Comparison of ENCODE assay signal across 21 cellular contexts in the genomic region with DNA sequence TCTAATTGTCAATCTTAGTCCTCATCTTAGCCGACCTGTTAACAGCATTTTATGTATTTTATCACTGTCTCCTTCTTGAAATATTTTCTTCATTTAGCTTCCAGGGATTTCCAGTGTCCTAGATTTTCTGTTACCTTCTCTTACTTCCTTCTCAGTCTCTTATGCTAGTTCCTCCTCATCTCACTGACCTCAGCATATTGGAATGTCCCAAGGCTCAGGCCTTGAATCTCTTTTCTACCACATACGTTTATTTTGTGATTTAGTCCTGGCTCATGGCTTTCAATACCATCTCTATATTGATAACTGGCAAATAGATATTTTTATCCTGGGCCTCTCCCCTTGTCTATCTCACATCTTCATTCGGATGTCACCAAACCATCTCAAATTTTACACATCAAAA.
A peak's percentile ranks its signal among the peaks of the same experiment; 100 is the strongest.
DNase-seq lines count a peak whose midpoint lies in the region; ATAC-seq, FAIRE-seq and TF ChIP-seq lines count a peak whose summit lies in the region.
"Had no signal": no experiment of that assay in that cellular context is flagged by ENCODE, and none has a peak within 500 bp of the region (broad histone marks: within the 10 kb centered on the region; RNA-seq: fewer than 3 reads in every experiment).

No MANE protein-coding gene starts in this region.

- no peak for TF ChIP-seq POLR2A in H54 (IDR thresholded peaks at IDR 0.05; ENCODE audit: low read depth, low read length)

- no peak for ATAC-seq in HG03469 (IDR thresholded peaks at IDR 0.05; ENCODE audit: unreplicated experiment)
- ATAC-seq: activated CD8-positive, alpha-beta T cell treated with anti-CD3 and anti-CD28 coated beads for 36 hours had no signal

- no peak for TF ChIP-seq CTCF in fibroblast of villous mesenchyme (IDR thresholded peaks at IDR 0.05; ENCODE audit: insufficient read depth, low read depth, low read length)

- DNase-seq in H54 (ENCODE audit: insufficient read length, low spot score) (no peak), amniotic stem cell (lab: John Stamatoyannopoulos, UW) (peak; percentile 8), fibroblast of villous mesenchyme (ENCODE audit: low read depth) (peak; percentile 22), non-pigmented ciliary epithelial cell (ENCODE audit: low read depth) (peak; percentile 24), NCI-H2227 treated with DMSO at 0.1 percent for 48 hours (lab: John Stamatoyannopoulos, UW) (no peak), SHP77 treated with DMSO at 0.1 percent for 48 hours (lab: John Stamatoyannopoulos, UW) (no peak)
- DNase-seq in activated T-cell treated with anti-CD3 and anti-CD28 coated beads, Interleukin-2, amount 50 U/mL, for 48 hours = no peak
- DNase-seq: activated CD8-positive, alpha-beta T cell treated with anti-CD3 and anti-CD28 coated beads for 36 hours; C1 segment of cervical spinal cord; DMS53; hippocampal formation; NCI-H1092 treated with DMSO at 0.1 percent for 48 hours; NCI-H2171; pancreas; SW 1271; trophoblast cell; WERI-Rb-1 had no signal

- H3K4me3 ChIP-seq in fibroblast of villous mesenchyme (ENCODE audit: low read depth, low read length) = no peak overlapping the region
- H3K4me3 ChIP-seq: pancreas, skin epidermis had no signal

- FAIRE-seq in H54 (lab: Jason Lieb, UNC) = peak; percentile 27
- FAIRE-seq: colon, endothelial cell of umbilical vein, pancreas had no signal

Comparison
In these comparisons a context has a peak if more than half of its experiments do, and no peak if none do; other contexts are left out.
1. DNase-seq: peak in amniotic stem cell (single experiment), fibroblast of villous mesenchyme (single experiment) and non-pigmented ciliary epithelial cell (single experiment); none in H54 (single experiment), NCI-H2227 treated with DMSO at 0.1 percent for 48 hours (single experiment), SHP77 treated with DMSO at 0.1 percent for 48 hours (single experiment) and activated T-cell treated with anti-CD3 and anti-CD28 coated beads, Interleukin-2, amount 50 U/mL, for 48 hours (0 of 2).